In the genomic region with DNA sequence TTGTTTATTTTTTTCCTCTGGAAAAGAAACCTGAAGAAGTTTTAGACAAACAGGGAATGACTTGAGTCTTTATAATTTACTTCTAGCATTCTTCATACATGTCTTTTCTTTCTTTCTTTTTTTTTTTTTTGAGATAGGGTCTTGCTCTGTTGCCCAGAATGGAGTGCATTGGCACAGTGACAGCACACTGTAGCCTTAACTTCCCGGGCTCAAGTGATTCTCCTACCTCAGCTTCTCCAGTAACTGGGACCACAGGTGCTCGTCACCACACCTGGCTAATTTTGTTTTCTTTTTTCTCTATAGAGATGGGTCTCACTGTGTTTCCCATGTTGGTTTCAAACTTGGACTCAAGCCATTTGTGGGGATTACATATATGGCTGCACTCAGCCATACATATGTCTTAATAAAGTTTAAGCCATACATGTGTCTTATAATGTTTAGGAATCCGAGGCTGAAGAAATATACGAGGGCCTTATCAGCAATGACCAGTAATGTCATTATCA, we compare ENCODE assay signal across 13 cellular contexts.
DNase-seq lines count a peak whose midpoint lies in the region; ATAC-seq, FAIRE-seq and TF ChIP-seq lines count a peak whose summit lies in the region.
"Had no signal": no experiment of that assay in that cellular context is flagged by ENCODE, and none has a peak within 500 bp of the region (broad histone marks: within the 10 kb centered on the region; RNA-seq: fewer than 3 reads in every experiment).

No MANE protein-coding gene starts in this region.

- H2AFZ ChIP-seq in endothelial cell of umbilical vein (ENCODE audit: low read depth, low read length): no peak overlapping the region

- peaks cover 39% of the 10 kb centered on the region for H3K4me1 Mint-ChIP-seq in osteocyte (ENCODE audit: unreplicated experiment)

- H3K4me3 ChIP-seq in endothelial cell of umbilical vein (replicated peaks in 1 of 3; ENCODE audit: insufficient read depth in 1 of 3, low read depth in 1 of 3, low read length in 3 of 3): peak overlapping the region in 1 of 3 experiments; percentile 72
- H3K4me3 ChIP-seq: BLaER1 had no signal

- CTCF ChIA-PET in endothelial cell of umbilical vein (lab: Charles Lee): interaction anchor here (1.5 to 2.0 kb wide), 2 partner anchors 67 to 318 kb away, joined by 3 to 10 read pairs; no protein-coding TSS in a partner anchor

- peaks cover 62% of the 10 kb centered on the region for H3K79me2 ChIP-seq in endothelial cell of umbilical vein (ENCODE audit: control insufficient read depth, insufficient read depth, low read length)

- no peaks in the 10 kb centered on the region for H3K36me3 Mint-ChIP-seq in osteocyte (ENCODE audit: unreplicated experiment)
- H3K36me3 Mint-ChIP-seq: activated CD8-positive, alpha-beta memory T cell treated with anti-CD3 and anti-CD28 coated beads, Interleukin-2, amount 10 ng/mL, durations not matched to agents 7 days and 5 days; memory B cell had no signal

- H3K4me1 ChIP-seq in endothelial cell of umbilical vein (ENCODE audit: control insufficient read depth, extremely low read depth, insufficient read depth, low read length): peaks cover 36% of the 10 kb centered on the region

- no peaks in the 10 kb centered on the region for H3K27me3 ChIP-seq in endothelial cell of umbilical vein (ENCODE audit: control insufficient read depth in 2 of 2, insufficient read depth in 2 of 2, low read length in 2 of 2)
- H3K27me3 ChIP-seq: BLaER1 had no signal

- H3K27ac Mint-ChIP-seq in osteocyte (ENCODE audit: unreplicated experiment): peak overlapping the region; percentile 78
- H3K27ac Mint-ChIP-seq: activated B cell treated with CpG ODN at 0.5 μM for 24 hours, memory B cell had no signal

- peak overlapping the region; percentile 87 for H3K4me2 ChIP-seq in endothelial cell of umbilical vein (ENCODE audit: insufficient read depth, low read length)

- peak overlapping the region; percentile 80 for H3K9ac ChIP-seq in endothelial cell of umbilical vein (replicated peaks; ENCODE audit: extremely low read depth, insufficient read depth, low read length)
- H3K9ac ChIP-seq: BLaER1 had no signal

- no peak for FAIRE-seq in endothelial cell of umbilical vein (lab: Jason Lieb, UNC)

- intact Hi-C loops in endothelial cell of umbilical vein (cut with micrococcal nuclease): loop anchor here (1.0 to 5.0 kb wide), 11 partner anchors 29 to 502 kb away; partner anchors contain the start of genes C4orf46, ETFDH and PPID

- no peak overlapping the region for H3K4me3 Mint-ChIP-seq in osteocyte (ENCODE audit: unreplicated experiment)
- H3K4me3 Mint-ChIP-seq: activated B cell treated with CpG ODN at 0.5 μM for 24 hours; activated CD8-positive, alpha-beta memory T cell treated with anti-CD3 and anti-CD28 coated beads, Interleukin-2, amount 10 ng/mL, durations not matched to agents 7 days and 5 days; memory B cell had no signal

- BruUV-seq in endothelial cell of umbilical vein (replicated peaks; lab: Mats Ljungman, UMichigan): no TSS peak

- ATAC-seq in GM18867 (IDR thresholded peaks at IDR 0.05; ENCODE audit: unreplicated experiment) (no peak), GM18873 (IDR thresholded peaks at IDR 0.05; ENCODE audit: low FRiP score, unreplicated experiment) (no peak)

- TF ChIP-seq CTCF in endothelial cell of umbilical vein (IDR thresholded peaks at IDR 0.05; ENCODE audit: extremely low read depth in 1 of 2, insufficient read depth in 1 of 2, low read depth in 1 of 2, low read length in 2 of 2): no peak
- no peak for TF ChIP-seq CTCF in osteocyte (IDR thresholded peaks at IDR 0.05)

- no peaks in the 10 kb centered on the region for H3K27me3 Mint-ChIP-seq in osteocyte (ENCODE audit: unreplicated experiment)
- H3K27me3 Mint-ChIP-seq: activated CD8-positive, alpha-beta memory T cell treated with anti-CD3 and anti-CD28 coated beads, Interleukin-2, amount 10 ng/mL, durations not matched to agents 7 days and 5 days had no signal

- no peaks in the 10 kb centered on the region for H4K20me1 ChIP-seq in endothelial cell of umbilical vein (replicated peaks; ENCODE audit: control insufficient read depth, extremely low read depth, insufficient read depth, low read length)

- POLR2A ChIA-PET in endothelial cell of umbilical vein (lab: Charles Lee): no interaction called here

- no peak for TF ChIP-seq POLR2A in endothelial cell of umbilical vein (IDR thresholded peaks at IDR 0.05; ENCODE audit: low read depth, low read length)

- no peaks in the 10 kb centered on the region for H3K9me3 ChIP-seq in endothelial cell of umbilical vein (replicated peaks; ENCODE audit: control insufficient read depth, insufficient read depth, low read length)
- H3K9me3 ChIP-seq: BLaER1 had no signal

- dilution Hi-C loops in endothelial cell of umbilical vein (cut with MboI; ENCODE audit: extremely low pct_ligation_motif_present, low sequenced_read_pairs): no loop called here

- no peaks in the 10 kb centered on the region for H3K9me1 ChIP-seq in endothelial cell of umbilical vein (replicated peaks; ENCODE audit: control insufficient read depth, extremely low read depth, insufficient read depth, low read length)

- H3K36me3 ChIP-seq in endothelial cell of umbilical vein (ENCODE audit: control insufficient read depth in 2 of 2, extremely low read depth in 1 of 2, insufficient read depth in 2 of 2, low read length in 2 of 2): no peaks in the 10 kb centered on the region
- H3K36me3 ChIP-seq: BLaER1 had no signal

- H3K27ac ChIP-seq in endothelial cell of umbilical vein (ENCODE audit: insufficient read depth, low read depth, low read length): peak overlapping the region; percentile 63
- H3K27ac ChIP-seq: BLaER1 had no signal

- H3K9me3 Mint-ChIP-seq in osteocyte (ENCODE audit: unreplicated experiment): no peaks in the 10 kb centered on the region
- H3K9me3 Mint-ChIP-seq: activated B cell treated with CpG ODN at 0.5 μM for 24 hours; memory B cell; stimulated activated naive CD8-positive, alpha-beta T cell treated with anti-CD3 and anti-CD28 coated beads, Interleukin-15, amount 100 ng/mL, for 72 hours had no signal

- DNase-seq in EL (peak; percentile 3), NAMALWA (ENCODE audit: low spot score) (peak; percentile 64), endothelial cell of umbilical vein (ENCODE audit: low read depth, low spot score) (no peak), osteocyte (ENCODE audit: extremely low spot score, unreplicated experiment) (no peak), NCI-H2171 (lab: John Stamatoyannopoulos, UW) (no peak), cerebellar cortex (ENCODE audit: low spot score) (no peak)
- DNase-seq: activated B cell treated with CpG ODN at 0.5 μM for 24 hours had no signal

TF ChIP-seq in endothelial cell of umbilical vein, 7 proteins besides CTCF, POLR2A, EP300 and RAD21:
- no peak for TF ChIP-seq GATA2 (IDR thresholded peaks at IDR 0.05; ENCODE audit: insufficient read depth, insufficient read length, low read depth, low read length)
- TF ChIP-seq MYC (IDR thresholded peaks at IDR 0.05; ENCODE audit: low read depth, low read length): no peak
- no peak for TF ChIP-seq JUN (IDR thresholded peaks at IDR 0.05; ENCODE audit: borderline replicate concordance, insufficient read depth, insufficient read length, low read depth)
- TF ChIP-seq FOS (IDR thresholded peaks at IDR 0.05; ENCODE audit: borderline replicate concordance, insufficient read depth, low read length): no peak
- TF ChIP-seq EZH2 (IDR thresholded peaks at IDR 0.05; ENCODE audit: borderline replicate concordance, low read depth, low read length, severe bottlenecking): no peak
- no peak for TF ChIP-seq POLR2AphosphoS5 (IDR thresholded peaks at IDR 0.05; ENCODE audit: insufficient read depth, low read depth, low read length)
- TF ChIP-seq, protein P1, sequence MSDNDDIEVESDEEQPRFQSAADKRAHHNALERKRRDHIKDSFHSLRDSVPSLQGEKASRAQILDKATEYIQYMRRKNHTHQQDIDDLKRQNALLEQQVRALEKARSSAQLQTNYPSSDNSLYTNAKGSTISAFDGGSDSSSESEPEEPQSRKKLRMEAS (IDR thresholded peaks at IDR 0.05; ENCODE audit: insufficient read depth, insufficient read length): no peak

Comparison
In these comparisons a context has a peak if more than half of its experiments do, and no peak if none do; other contexts are left out.
1. DNase-seq: peak in EL (single experiment) and NAMALWA (single experiment); none in endothelial cell of umbilical vein (single experiment), osteocyte (single experiment), NCI-H2171 (single experiment) and cerebellar cortex (single experiment).